In the genomic region with DNA sequence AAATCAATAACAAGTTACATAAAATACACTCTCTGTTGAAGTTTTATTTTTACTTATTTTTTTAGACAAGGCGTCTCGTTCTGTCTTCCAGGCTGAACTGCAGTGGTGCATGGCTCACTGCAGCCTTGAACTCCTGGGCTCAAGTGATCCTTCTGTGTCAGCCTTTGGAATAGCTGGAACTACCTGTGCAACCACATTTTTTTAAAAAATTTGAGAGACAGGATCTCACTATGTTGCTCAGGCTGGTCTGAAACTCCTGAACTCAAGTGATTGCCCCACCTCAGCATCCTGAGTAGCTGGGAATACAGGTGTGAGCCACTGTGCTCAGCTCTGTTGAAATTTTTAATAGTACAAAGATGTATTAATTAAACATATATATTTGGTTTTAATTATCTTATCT, we compare ENCODE assay signal across 7 cellular contexts.
"Had no signal": no experiment of that assay in that cellular context is flagged by ENCODE, and none has a peak within 500 bp of the region (broad histone marks: within the 10 kb centered on the region; RNA-seq: fewer than 3 reads in every experiment).

No MANE protein-coding gene starts in this region.

- DNase-seq: IMR-90, KBM-7, KG1 had no signal

- H3K9ac ChIP-seq: KMS-11 had no signal

- H3K27ac ChIP-seq: HL-60, KMS-11 had no signal

- ATAC-seq: HepG2, K562 had no signal

- H3K4me2 ChIP-seq: KMS-11 had no signal

- H3K4me3 ChIP-seq: K562 had no signal
